Comparison of ENCODE assay signal across 7 cellular contexts in genomic region chr1:38000233-38000528, GRCh38. TPM values are rescaled to one million over a fixed set of nuclear protein-coding genes. Genes with fewer than 3 reads are reported as not detected.
DNase-seq lines count a peak whose midpoint lies in the region; ATAC-seq, FAIRE-seq and TF ChIP-seq lines count a peak whose summit lies in the region.

No MANE protein-coding gene starts in this region.

- H3K36me3 ChIP-seq in NT2/D1 (ENCODE audit: insufficient read depth, insufficient read length, low read length) (peaks cover 78% of the 10 kb centered on the region), K562 (ENCODE audit: control insufficient read depth, insufficient read depth, low read length) (peaks cover 78% of the 10 kb centered on the region), lower lobe of right lung (peaks cover 6% of the 10 kb centered on the region)

- H3K4me3 ChIP-seq in NT2/D1 (ENCODE audit: insufficient read length, low read depth) = no peak overlapping the region
- peak overlapping the region; percentile 65 for H3K4me3 ChIP-seq in K562
- peak overlapping the region; percentile 19 for H3K4me3 ChIP-seq in lower lobe of right lung

- TF ChIP-seq RAD21 in K562 (CRISPR knock-in tag; conservative IDR thresholded peaks at IDR 0.05 in 1 of 2, IDR thresholded peaks at IDR 0.05 in 1 of 2) = no peak

- ATAC-seq in K562 (no peak), lower lobe of right lung (no peak), HG03520 (IDR thresholded peaks at IDR 0.05; ENCODE audit: unreplicated experiment) (no peak)

- H3K4me2 ChIP-seq in K562 (ENCODE audit: insufficient read depth, low read length) = peak overlapping the region; percentile 80

- POLR2A ChIA-PET in K562 (lab: Yijun Ruan, JAX) = interaction anchor here (0.5 to 5.9 kb wide), 9 partner anchors 8 to 821 kb away, joined by 3 to 66 read pairs (median 3); partner anchors contain the start of genes SF3A3, SNIP1 and UTP11

- H3K79me2 ChIP-seq in K562 (ENCODE audit: control insufficient read depth, insufficient read depth, low read length) = peaks cover 80% of the 10 kb centered on the region

- CTCF ChIA-PET in K562 (lab: Yijun Ruan, JAX; ENCODE audit: low intra/inter-chr PET ratio) = no interaction called here

- no peaks in the 10 kb centered on the region for H3K27me3 ChIP-seq in NT2/D1 (ENCODE audit: insufficient read depth, insufficient read length)
- no peaks in the 10 kb centered on the region for H3K27me3 ChIP-seq in K562 (ENCODE audit: control insufficient read depth in 2 of 2, insufficient read depth in 2 of 2, low read length in 2 of 2)
- no peaks in the 10 kb centered on the region for H3K27me3 ChIP-seq in lower lobe of right lung (ENCODE audit: low read depth)

- TF ChIP-seq EP300 in K562 (IDR thresholded peaks at IDR 0.05; ENCODE audit: low read length) = no peak

- H4K20me1 ChIP-seq in K562 (replicated peaks; ENCODE audit: control insufficient read depth, insufficient read depth, low read length) = 0 out of 2 replicates have a peak, but pooled peaks cover 12% of the 10 kb centered on the region

- no peak for FAIRE-seq in K562 (lab: Jason Lieb, UNC)

- H3K9ac ChIP-seq in NT2/D1 (ENCODE audit: insufficient read length, low read depth) = peak overlapping the region; percentile 39
- H3K9ac ChIP-seq in K562 (ENCODE audit: insufficient read depth in 1 of 2, low read depth in 2 of 2, low read length in 2 of 2) = peak overlapping the region; percentile 82 to 90

- TF ChIP-seq CTCF in K562 (IDR thresholded peaks at IDR 0.05 in 2 of 3, conservative IDR thresholded peaks at IDR 0.05 in 1 of 3; ENCODE audit: insufficient read depth in 2 of 3, low read depth in 1 of 3, low read length in 3 of 3) (no peak), lower lobe of right lung (IDR thresholded peaks at IDR 0.05) (no peak)

- peaks cover 2% of the 10 kb centered on the region for H3K9me1 ChIP-seq in K562 (ENCODE audit: control insufficient read depth, insufficient read depth, low read length)

- WGBS in K562 (ENCODE audit: insufficient coverage, low coverage, missing lambda C conversion rate) = 16% methylated on average over 2 of the region's 2 CpGs

- H3K4me1 ChIP-seq in NT2/D1 (ENCODE audit: insufficient read depth, insufficient read length) = peaks cover 48% of the 10 kb centered on the region
- peaks cover 51 to 73% of the 10 kb centered on the region in 2 experiments for H3K4me1 ChIP-seq in K562 (replicated peaks in 1 of 2; ENCODE audit: control insufficient read depth in 2 of 2, insufficient read depth in 2 of 2, low read length in 2 of 2)
- peaks cover 81% of the 10 kb centered on the region for H3K4me1 ChIP-seq in lower lobe of right lung

- TF ChIP-seq POLR2A in K562 (conservative IDR thresholded peaks at IDR 0.05) = no peak

- no peak for DNase-seq in NT2/D1 (ENCODE audit: low read depth, low spot score)
- no peak for DNase-seq in K562 (ENCODE audit: extremely low read depth in 1 of 4, low spot score in 3 of 4)
- DNase-seq in lower lobe of right lung = no peak
- no peak for DNase-seq in effector CD4-positive, alpha-beta T cell
- no peak for DNase-seq in dedifferentiated amniotic fluid mesenchymal stem cell (ENCODE audit: extremely low spot score)

- BruUV-seq in K562 (replicated peaks; lab: Mats Ljungman, UMichigan) = no TSS peak

- in situ Hi-C loops in K562 (cut with MboI) = no loop called here

- H3K27ac ChIP-seq in K562 (ENCODE audit: extremely low read depth, low read depth, low read length) (peak overlapping the region; percentile 96), lower lobe of right lung (peak overlapping the region; percentile 88), temporal lobe (ENCODE audit: low read depth, low read length) (peak overlapping the region; percentile 78)

- H2AFZ ChIP-seq in K562 (ENCODE audit: low read depth, low read length) = no peak overlapping the region

- H3K9me3 ChIP-seq in NT2/D1 (ENCODE audit: insufficient read depth, low read length) = no peaks in the 10 kb centered on the region
- no peaks in the 10 kb centered on the region for H3K9me3 ChIP-seq in K562 (replicated peaks; ENCODE audit: control insufficient read depth, insufficient read depth, low read depth, low read length)
- H3K9me3 ChIP-seq in lower lobe of right lung = no peaks in the 10 kb centered on the region

- intact Hi-C loops in K562 (cut with micrococcal nuclease) (no loop called here), lower lobe of right lung (cut with DNase I) (no loop called here)

RNA-seq across cellular contexts. Expression of gene FHL3, which starts 5.1 kb away (rescaled TPM):
- total RNA-seq in K562 (2011; cell fraction: chromatin; rRNA removed; ENCODE audit: low replicate concordance) = 89.8 and 202 TPM in 2 replicates
- 99.7 and 116 TPM in 2 replicates for total RNA-seq in K562 (2011; cell fraction: nucleolus; rRNA removed)
- total RNA-seq in K562 (2011; cell fraction: nucleoplasm; rRNA removed) = 98.0 and 139 TPM in 2 replicates
- total RNA-seq in K562 (2014; rRNA removed) (55.7 and 80.3 TPM in 2 replicates), K562 (2014; rRNA removed; fragmentation: Illumina TruSeq; extraction: Trizol) (22.6 and 27.7 TPM in 2 replicates), K562 (2015; rRNA removed; fragmentation: Illumina TruSeq; extraction: Trizol) (34.1 and 35.1 TPM in 2 replicates), K562 (2021) (123 and 144 TPM in 2 replicates), lower lobe of right lung (16.9 TPM), temporal lobe (5.2 TPM)
- polyA plus RNA-seq in K562 (2011; rRNA removed) (14.8 and 18.9 TPM in 2 replicates), K562 (2014; fragmentation: Illumina TruSeq; extraction: Trizol) (117 and 145 TPM in 2 replicates), K562 (2014; fragmentation: Nextera tagmentation; extraction: Ambion mirVana) (1 to 10 TPM; 6.1 to 8.0 TPM), K562 (2014; rRNA removed) (56.7 and 61.4 TPM in 2 replicates)
- 31.0 and 53.9 TPM in 2 replicates for polyA plus RNA-seq in K562 (2011; cell fraction: cytosol; rRNA removed)
- polyA plus RNA-seq in K562 (2011; cell fraction: nucleus; rRNA removed) = 58.4 and 84.8 TPM in 2 replicates
- polyA plus RNA-seq in K562 (2012) = 76.0 and 140 TPM in 2 replicates
- polyA minus RNA-seq in K562 (2011; rRNA and poly(A)+ RNA removed) = 26.4 and 29.9 TPM in 2 replicates
- 46.4 and 60.9 TPM in 2 replicates for polyA minus RNA-seq in K562 (2011; cell fraction: cytosol; rRNA and poly(A)+ RNA removed)
- polyA minus RNA-seq in K562 (2011; cell fraction: nucleus; rRNA and poly(A)+ RNA removed) = 41.9 and 46.1 TPM in 2 replicates

RNA-seq across cellular contexts. Expression of gene SF3A3, which starts 10.4 kb away (rescaled TPM):
- 120 and 207 TPM in 2 replicates for total RNA-seq in K562 (2011; cell fraction: chromatin; rRNA removed; ENCODE audit: low replicate concordance)
- 64.9 and 65.3 TPM in 2 replicates for total RNA-seq in K562 (2011; cell fraction: nucleolus; rRNA removed)
- total RNA-seq in K562 (2011; cell fraction: nucleoplasm; rRNA removed) = 96.5 and 110 TPM in 2 replicates
- total RNA-seq in K562 (2014; rRNA removed) (237 and 305 TPM in 2 replicates), K562 (2014; rRNA removed; fragmentation: Illumina TruSeq; extraction: Trizol) (303 and 319 TPM in 2 replicates), K562 (2015; rRNA removed; fragmentation: Illumina TruSeq; extraction: Trizol) (348 and 384 TPM in 2 replicates), K562 (2021) (177 and 184 TPM in 2 replicates), lower lobe of right lung (41.8 TPM), temporal lobe (80.6 TPM)
- polyA plus RNA-seq in K562 (2011; rRNA removed) (131 and 193 TPM in 2 replicates), K562 (2014; fragmentation: Illumina TruSeq; extraction: Trizol) (305 and 350 TPM in 2 replicates), K562 (2014; fragmentation: Nextera tagmentation; extraction: Ambion mirVana) (100 to 1,000 TPM; 197 to 467 TPM), K562 (2014; rRNA removed) (237 and 245 TPM in 2 replicates)
- polyA plus RNA-seq in K562 (2011; cell fraction: cytosol; rRNA removed) = 44.6 and 75.3 TPM in 2 replicates
- polyA plus RNA-seq in K562 (2011; cell fraction: nucleus; rRNA removed) = 44.8 and 71.7 TPM in 2 replicates
- 105 and 258 TPM in 2 replicates for polyA plus RNA-seq in K562 (2012)
- 201 and 210 TPM in 2 replicates for polyA minus RNA-seq in K562 (2011; rRNA and poly(A)+ RNA removed)
- polyA minus RNA-seq in K562 (2011; cell fraction: cytosol; rRNA and poly(A)+ RNA removed) = 101 and 121 TPM in 2 replicates
- 39.4 and 86.4 TPM in 2 replicates for polyA minus RNA-seq in K562 (2011; cell fraction: nucleus; rRNA and poly(A)+ RNA removed)

RNA-seq across cellular contexts. Expression of gene UTP11, which starts 12.4 kb away (rescaled TPM):
- 67.0 and 115 TPM in 2 replicates for total RNA-seq in K562 (2011; cell fraction: chromatin; rRNA removed; ENCODE audit: low replicate concordance)
- 37.6 and 49.2 TPM in 2 replicates for total RNA-seq in K562 (2011; cell fraction: nucleolus; rRNA removed)
- 97.2 and 146 TPM in 2 replicates for total RNA-seq in K562 (2011; cell fraction: nucleoplasm; rRNA removed)
- total RNA-seq in K562 (2014; rRNA removed) (125 and 137 TPM in 2 replicates), K562 (2014; rRNA removed; fragmentation: Illumina TruSeq; extraction: Trizol) (215 and 251 TPM in 2 replicates), K562 (2015; rRNA removed; fragmentation: Illumina TruSeq; extraction: Trizol) (214 and 221 TPM in 2 replicates), K562 (2021) (124 and 129 TPM in 2 replicates), lower lobe of right lung (22.8 TPM), temporal lobe (28.5 TPM)
- polyA plus RNA-seq in K562 (2011; rRNA removed) (67.6 and 91.1 TPM in 2 replicates), K562 (2014; fragmentation: Illumina TruSeq; extraction: Trizol) (329 and 378 TPM in 2 replicates), K562 (2014; fragmentation: Nextera tagmentation; extraction: Ambion mirVana) (100 to 1,000 TPM; 269 to 303 TPM), K562 (2014; rRNA removed) (167 and 253 TPM in 2 replicates)
- 22.4 and 42.7 TPM in 2 replicates for polyA plus RNA-seq in K562 (2011; cell fraction: cytosol; rRNA removed)
- 18.0 and 28.1 TPM in 2 replicates for polyA plus RNA-seq in K562 (2011; cell fraction: nucleus; rRNA removed)
- 76.5 and 96.7 TPM in 2 replicates for polyA plus RNA-seq in K562 (2012)
- polyA minus RNA-seq in K562 (2011; rRNA and poly(A)+ RNA removed) = 46.0 and 51.0 TPM in 2 replicates
- 25.8 and 26.4 TPM in 2 replicates for polyA minus RNA-seq in K562 (2011; cell fraction: cytosol; rRNA and poly(A)+ RNA removed)
- 17.6 and 38.0 TPM in 2 replicates for polyA minus RNA-seq in K562 (2011; cell fraction: nucleus; rRNA and poly(A)+ RNA removed)

RNA-seq across cellular contexts. Expression of gene POU3F1, which starts 46.4 kb away (rescaled TPM):
- not detected in 2 replicates for total RNA-seq in K562 (2011; cell fraction: chromatin; rRNA removed; ENCODE audit: low replicate concordance)
- 0.13 TPM in 1 of 2 replicates, not detected in the other for total RNA-seq in K562 (2011; cell fraction: nucleolus; rRNA removed)
- not detected in 2 replicates for total RNA-seq in K562 (2011; cell fraction: nucleoplasm; rRNA removed)
- total RNA-seq in K562 (2014; rRNA removed) (0.08 and 0.09 TPM in 2 replicates), K562 (2014; rRNA removed; fragmentation: Illumina TruSeq; extraction: Trizol) (not detected in 2 replicates), K562 (2015; rRNA removed; fragmentation: Illumina TruSeq; extraction: Trizol) (not detected in 2 replicates), K562 (2021) (not detected in 2 replicates), lower lobe of right lung (not detected), temporal lobe (6.1 TPM)
- polyA plus RNA-seq in K562 (2011; rRNA removed) (0.05 TPM in 1 of 2 replicates, not detected in the other), K562 (2014; fragmentation: Illumina TruSeq; extraction: Trizol) (not detected in 2 replicates), K562 (2014; fragmentation: Nextera tagmentation; extraction: Ambion mirVana) (not detected), K562 (2014; rRNA removed) (not detected in 2 replicates)
- not detected in 2 replicates for polyA plus RNA-seq in K562 (2011; cell fraction: cytosol; rRNA removed)
- polyA plus RNA-seq in K562 (2011; cell fraction: nucleus; rRNA removed) = 0.06 and 0.15 TPM in 2 replicates
- not detected in 2 replicates for polyA plus RNA-seq in K562 (2012)
- not detected in 2 replicates for polyA minus RNA-seq in K562 (2011; rRNA and poly(A)+ RNA removed)
- polyA minus RNA-seq in K562 (2011; cell fraction: cytosol; rRNA and poly(A)+ RNA removed) = not detected in 2 replicates
- 0.13 and 0.33 TPM in 2 replicates for polyA minus RNA-seq in K562 (2011; cell fraction: nucleus; rRNA and poly(A)+ RNA removed)

RNA-seq across cellular contexts. Expression of gene INPP5B, which starts 53.3 kb away (rescaled TPM):
- 143 and 150 TPM in 2 replicates for total RNA-seq in K562 (2011; cell fraction: chromatin; rRNA removed; ENCODE audit: low replicate concordance)
- 71.7 and 79.2 TPM in 2 replicates for total RNA-seq in K562 (2011; cell fraction: nucleolus; rRNA removed)
- 90.1 and 108 TPM in 2 replicates for total RNA-seq in K562 (2011; cell fraction: nucleoplasm; rRNA removed)
- total RNA-seq in K562 (2014; rRNA removed) (25.2 and 33.7 TPM in 2 replicates), K562 (2014; rRNA removed; fragmentation: Illumina TruSeq; extraction: Trizol) (26.3 and 27.9 TPM in 2 replicates), K562 (2015; rRNA removed; fragmentation: Illumina TruSeq; extraction: Trizol) (22.2 and 23.6 TPM in 2 replicates), K562 (2021) (27.8 and 28.7 TPM in 2 replicates), lower lobe of right lung (42.5 TPM), temporal lobe (10.6 TPM)
- polyA plus RNA-seq in K562 (2011; rRNA removed) (20.9 and 27.8 TPM in 2 replicates), K562 (2014; fragmentation: Illumina TruSeq; extraction: Trizol) (19.7 and 19.8 TPM in 2 replicates), K562 (2014; fragmentation: Nextera tagmentation; extraction: Ambion mirVana) (10 to 100 TPM; 14.1 to 16.5 TPM), K562 (2014; rRNA removed) (18.5 and 20.9 TPM in 2 replicates)
- 13.6 and 20.1 TPM in 2 replicates for polyA plus RNA-seq in K562 (2011; cell fraction: cytosol; rRNA removed)
- 33.3 and 37.6 TPM in 2 replicates for polyA plus RNA-seq in K562 (2011; cell fraction: nucleus; rRNA removed)
- 10.8 and 18.4 TPM in 2 replicates for polyA plus RNA-seq in K562 (2012)
- 43.4 and 44.7 TPM in 2 replicates for polyA minus RNA-seq in K562 (2011; rRNA and poly(A)+ RNA removed)
- polyA minus RNA-seq in K562 (2011; cell fraction: cytosol; rRNA and poly(A)+ RNA removed) = 23.4 and 25.6 TPM in 2 replicates
- 26.3 and 44.0 TPM in 2 replicates for polyA minus RNA-seq in K562 (2011; cell fraction: nucleus; rRNA and poly(A)+ RNA removed)
